ENCODE assay signal across 23 cellular contexts in the genomic region with DNA sequence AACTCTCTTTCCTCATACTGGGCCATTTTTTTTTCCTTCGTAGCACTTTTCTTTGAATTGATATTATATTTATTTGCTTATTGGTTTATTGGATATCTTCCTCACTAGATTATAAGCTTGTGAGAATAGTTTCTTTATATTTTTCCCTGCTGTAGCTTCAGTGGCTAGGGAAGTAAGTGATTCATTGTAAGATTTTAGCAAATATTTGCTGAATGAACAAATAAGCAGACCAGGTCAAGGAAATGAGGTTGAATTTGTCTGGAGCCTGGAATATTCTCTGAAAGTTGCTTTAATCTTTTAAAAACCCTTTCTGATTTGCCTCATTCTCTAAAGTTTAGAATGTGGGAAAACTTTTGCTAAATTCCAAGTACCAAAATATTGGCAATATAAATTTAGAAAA.
DNase-seq lines count a peak whose midpoint lies in the region; ATAC-seq and TF ChIP-seq lines count a peak whose summit lies in the region.
"Had no signal": no experiment of that assay in that cellular context is flagged by ENCODE, and none has a peak within 500 bp of the region (broad histone marks: within the 10 kb centered on the region; RNA-seq: fewer than 3 reads in every experiment).

No MANE protein-coding gene starts in this region.

- H3K4me3 Mint-ChIP-seq in neural progenitor cell: no peak overlapping the region
- H3K4me3 Mint-ChIP-seq: activated CD4-positive, alpha-beta T cell treated with anti-CD3 and anti-CD28 coated beads, Interleukin-2, amount 10 ng/mL, durations not matched to agents 24 days and 14 days; CD8-positive, alpha-beta memory T cell; effector memory CD8-positive, alpha-beta T cell had no signal

- DNase-seq in DMS53 (lab: John Stamatoyannopoulos, UW) (peak; percentile 56), RWPE1 (ENCODE audit: low spot score) (no peak), fibroblast of villous mesenchyme (ENCODE audit: low read depth) (no peak), neural progenitor cell (ENCODE audit: low spot score) (no peak), T-helper 9 cell (no peak), NCI-H774 (lab: John Stamatoyannopoulos, UW) (no peak), AML-193 (lab: John Stamatoyannopoulos, UW) (no peak)
- DNase-seq: activated CD4-positive, alpha-beta T cell treated with anti-CD3 and anti-CD28 coated beads, Interleukin-2, amount 10 ng/mL, durations not matched to agents 24 days and 14 days; activated CD8-positive, alpha-beta memory T cell treated with anti-CD3 and anti-CD28 coated beads, Interleukin-2, amount 50 U/mL, for 4 hours; activated effector memory CD4-positive, alpha-beta T cell treated with anti-CD3 and anti-CD28 coated beads, Interleukin-2, amount 50 U/mL, for 16 hours; amygdala; CD8-positive, alpha-beta memory T cell; effector memory CD8-positive, alpha-beta T cell; EL; hypothalamus; left ventricle myocardium inferior; MM.1S; occipital lobe; stimulated activated naive CD4-positive, alpha-beta T cell treated with Interleukin-2 at 50 U/mL for 16 hours; tibial artery had no signal

- CTCF ChIA-PET in RWPE1 (lab: Yijun Ruan, JAX): interaction anchor here (0.6 to 1.0 kb wide), 4 partner anchors 10 to 144 kb away, joined by 3 to 5 read pairs (median 4); no protein-coding TSS in a partner anchor

- peak overlapping the region; percentile 63 for H2AFZ ChIP-seq in neural progenitor cell (replicated peaks)

- no peak for ATAC-seq in HG03432 (IDR thresholded peaks at IDR 0.05; ENCODE audit: unreplicated experiment)
- ATAC-seq: effector memory CD8-positive, alpha-beta T cell; mucosa of descending colon; right cardiac atrium had no signal

- peaks cover 3% of the 10 kb centered on the region for H3K4me1 Mint-ChIP-seq in neural progenitor cell
- H3K4me1 Mint-ChIP-seq: activated CD4-positive, alpha-beta T cell treated with anti-CD3 and anti-CD28 coated beads, Interleukin-2, amount 10 ng/mL, durations not matched to agents 24 days and 14 days had no signal

- H3K9me3 Mint-ChIP-seq in neural progenitor cell: peaks cover 3% of the 10 kb centered on the region
- H3K9me3 Mint-ChIP-seq: activated CD4-positive, alpha-beta T cell treated with anti-CD3 and anti-CD28 coated beads, Interleukin-2, amount 10 ng/mL, durations not matched to agents 24 days and 14 days; CD8-positive, alpha-beta memory T cell; effector memory CD8-positive, alpha-beta T cell had no signal

- H3K27ac Mint-ChIP-seq in neural progenitor cell: no peak overlapping the region
- H3K27ac Mint-ChIP-seq: activated CD4-positive, alpha-beta T cell treated with anti-CD3 and anti-CD28 coated beads, Interleukin-2, amount 10 ng/mL, durations not matched to agents 24 days and 14 days had no signal

- H3K27ac ChIP-seq in RWPE1: peak overlapping the region; percentile 93
- H3K27ac ChIP-seq in neural progenitor cell: no peak overlapping the region
- H3K27ac ChIP-seq: left ventricle myocardium inferior, tibial artery had no signal

- H3K36me3 Mint-ChIP-seq in neural progenitor cell: no peaks in the 10 kb centered on the region

- H3K27me3 Mint-ChIP-seq in neural progenitor cell (ENCODE audit: insufficient read depth, low read depth): no peaks in the 10 kb centered on the region
- H3K27me3 Mint-ChIP-seq: activated CD4-positive, alpha-beta T cell treated with anti-CD3 and anti-CD28 coated beads, Interleukin-2, amount 10 ng/mL, durations not matched to agents 24 days and 14 days; CD8-positive, alpha-beta memory T cell; effector memory CD8-positive, alpha-beta T cell had no signal

- H3F3A ChIP-seq in neural progenitor cell (ENCODE audit: low read depth): no peaks in the 10 kb centered on the region

- H3K79me2 ChIP-seq in neural progenitor cell (ENCODE audit: low read depth): no peaks in the 10 kb centered on the region

- H4K20me1 ChIP-seq in neural progenitor cell (ENCODE audit: low read depth): no peaks in the 10 kb centered on the region

- no peaks in the 10 kb centered on the region for H3K27me3 ChIP-seq in neural progenitor cell
- H3K27me3 ChIP-seq: tibial artery had no signal

- no peak overlapping the region for H3K4me2 ChIP-seq in neural progenitor cell

- H3K4me1 ChIP-seq in neural progenitor cell: no peaks in the 10 kb centered on the region
- H3K4me1 ChIP-seq: tibial artery had no signal

- POLR2A ChIA-PET in RWPE1 (lab: Yijun Ruan, JAX; ENCODE audit: low non-redundant PET): no interaction called here

- H3K4me3 ChIP-seq in fibroblast of villous mesenchyme (ENCODE audit: low read depth, low read length) (peak overlapping the region; percentile 50), neural progenitor cell (no peak overlapping the region)
- H3K4me3 ChIP-seq: left ventricle myocardium inferior, mucosa of descending colon, tibial artery had no signal

- H3K9ac ChIP-seq in neural progenitor cell: no peak overlapping the region

- TF ChIP-seq CTCF in RWPE1 (conservative IDR thresholded peaks at IDR 0.05; ENCODE audit: low read depth): no peak
- no peak for TF ChIP-seq CTCF in fibroblast of villous mesenchyme (IDR thresholded peaks at IDR 0.05; ENCODE audit: insufficient read depth, low read depth, low read length)
- no peak for TF ChIP-seq CTCF in neural progenitor cell (IDR thresholded peaks at IDR 0.05)

- no peaks in the 10 kb centered on the region for H3K36me3 ChIP-seq in neural progenitor cell

- no peaks in the 10 kb centered on the region for H3K9me3 ChIP-seq in neural progenitor cell (ENCODE audit: low read depth)
- H3K9me3 ChIP-seq: left ventricle myocardium inferior, mucosa of descending colon, tibial artery had no signal
